In genomic region chr16:23283571-23283970, GRCh38 we compare ENCODE assay signal across 20 cellular contexts. TPM values are rescaled to one million over a fixed set of nuclear protein-coding genes. Genes with fewer than 3 reads are reported as not detected.
"Had no signal": no experiment of that assay in that cellular context is flagged by ENCODE, and none has a peak within 500 bp of the region (broad histone marks: within the 10 kb centered on the region; RNA-seq: fewer than 3 reads in every experiment).

No MANE protein-coding gene starts in this region.

- H3K27me3 ChIP-seq: foreskin keratinocyte, pancreas, testis, upper lobe of left lung had no signal

- H3K27ac ChIP-seq: adrenal gland, foreskin keratinocyte, hepatocyte, lower lobe of right lung, pancreas, stomach, testis, upper lobe of left lung had no signal

- H3K36me3 ChIP-seq: adrenal gland, lower lobe of right lung, pancreas, stomach, upper lobe of left lung had no signal

- DNase-seq: activated CD4-positive, CD25-positive, alpha-beta regulatory T cell treated with anti-CD3 and anti-CD28 coated beads, Interleukin-2, amount 50 U/mL, for 72 hours; activated gamma-delta T cell treated with Interleukin-2 at 50 U/mL for 16 hours; adrenal gland; effector CD4-positive, alpha-beta T cell; foreskin keratinocyte; islet precursor cell; lower lobe of right lung; natural killer cell; pancreas; stimulated activated CD4-positive, alpha-beta T cell treated with anti-CD3 and anti-CD28 coated beads, Interleukin-4, amount 100 ng/mL, for 1 hour; stomach; testis; upper lobe of left lung had no signal

- H3K79me2 ChIP-seq: hepatocyte had no signal

- FAIRE-seq: astrocyte, pancreas had no signal

- H3K9me3 ChIP-seq: adrenal gland, lower lobe of right lung, pancreas, stomach, testis, upper lobe of left lung had no signal

- H3K4me2 ChIP-seq: hepatocyte, smooth muscle cell had no signal

- H2AFZ ChIP-seq: hepatocyte had no signal

- H3K4me1 ChIP-seq: adrenal gland, lower lobe of right lung, pancreas, stomach, testis had no signal

- H3K4me3 ChIP-seq: adrenal gland, hepatocyte, lower lobe of right lung, pancreas, smooth muscle cell, stomach, testis, upper lobe of left lung had no signal

RNA-seq across cellular contexts. Expression of gene SCNN1B, which starts 18.5 kb away (rescaled TPM):
- total RNA-seq: activated CD8-positive, alpha-beta memory T cell treated with anti-CD3 and anti-CD28 coated beads for 36 hours; activated naive CD4-positive, alpha-beta T cell treated with anti-CD3 and anti-CD28 coated beads, Interleukin-2, amount 50 U/mL, for 72 hours; activated T-helper 1 cell treated with anti-CD3 and anti-CD28 coated beads, Interleukin-12 subunit alpha, Interleukin-12 subunit beta, Interleukin-2, Interleukin-4 antibody, amounts not matched to agents 30 ng/mL and 10 ng/mL and 1 ng/mL, durations not matched to agents 14 hours and 24 hours and 36 hours; astrocyte; cerebellum; natural killer cell; smooth muscle cell had no signal
- polyA plus RNA-seq: smooth muscle cell had no signal
